14 cellular contexts compared by ENCODE assay signal in genomic region chr5:78512440-78512839, GRCh38.
"Had no signal": no experiment of that assay in that cellular context is flagged by ENCODE, and none has a peak within 500 bp of the region (broad histone marks: within the 10 kb centered on the region; RNA-seq: fewer than 3 reads in every experiment).

No MANE protein-coding gene starts in this region.

- H3K27ac Mint-ChIP-seq: naive thymus-derived CD8-positive, alpha-beta T cell had no signal

- H3K9me3 Mint-ChIP-seq: naive thymus-derived CD8-positive, alpha-beta T cell; neural crest cell had no signal

- ATAC-seq: naive thymus-derived CD8-positive, alpha-beta T cell had no signal

- H3K36me3 Mint-ChIP-seq: naive thymus-derived CD8-positive, alpha-beta T cell had no signal

- H3K4me3 Mint-ChIP-seq: naive thymus-derived CD8-positive, alpha-beta T cell had no signal

- DNase-seq: dorsolateral prefrontal cortex; effector CD8-positive, alpha-beta T cell; heart right ventricle; hypothalamus; kidney glomerular epithelial cell; mammary epithelial cell; naive thymus-derived CD8-positive, alpha-beta T cell; ovary; small intestine; stimulated activated CD4-positive, alpha-beta T cell treated with anti-CD3 and anti-CD28 coated beads, Interleukin-12 subunit alpha, Interleukin-12 subunit beta, amount 100 ng/mL, for 4 hours; stimulated activated naive CD4-positive, alpha-beta T cell; stomach; trophoblast cell had no signal
